ENCODE assay signal across 29 cellular contexts in genomic region chr7:52719677-52720076, GRCh38.
DNase-seq lines count a peak whose midpoint lies in the region; FAIRE-seq and TF ChIP-seq lines count a peak whose summit lies in the region.
"Had no signal": no experiment of that assay in that cellular context is flagged by ENCODE, and none has a peak within 500 bp of the region (broad histone marks: within the 10 kb centered on the region; RNA-seq: fewer than 3 reads in every experiment).

No MANE protein-coding gene starts in this region.

- FAIRE-seq in GM19239 (lab: Jason Lieb, UNC): no peak
- FAIRE-seq in kidney (lab: Jason Lieb, UNC): no peak

- no peaks in the 10 kb centered on the region for H3K9me3 ChIP-seq in kidney (ENCODE audit: control insufficient read depth in 1 of 2, low read length in 2 of 2)
- H3K9me3 ChIP-seq: right atrium auricular region, thoracic aorta, vagina had no signal

- no peak overlapping the region for H3K4me3 ChIP-seq in choroid plexus epithelial cell (ENCODE audit: low read depth, low read length)
- H3K4me3 ChIP-seq in kidney (ENCODE audit: low read length in 2 of 2): no peak overlapping the region
- H3K4me3 ChIP-seq: BLaER1 treated with 17β-estradiol and CSF1 and Interleukin-3, amounts not matched to agents 10 nM and 100 nM; right atrium auricular region; SK-N-MC; thoracic aorta; vagina had no signal

- DNase-seq in DMS153 (lab: John Stamatoyannopoulos, UW): peak; percentile 88
- DNase-seq in NCI-H1048 (lab: John Stamatoyannopoulos, UW): peak; percentile 28
- peak; percentile 94 for DNase-seq in NCI-H510A treated with DMSO at 0.1 percent for 48 hours (lab: John Stamatoyannopoulos, UW)
- peak; percentile 0 for DNase-seq in choroid plexus epithelial cell (ENCODE audit: low read depth)
- no peak for DNase-seq in NCI-H82 treated with DMSO at 0.1 percent for 48 hours (lab: John Stamatoyannopoulos, UW; ENCODE audit: unreplicated experiment)
- DNase-seq in GM19239 (ENCODE audit: insufficient read length, low spot score): no peak
- no peak for DNase-seq in AG08396 (ENCODE audit: low spot score)
- DNase-seq in kidney: no peak
- DNase-seq: ACHN; activated CD4-positive, alpha-beta T cell treated with anti-CD3 and anti-CD28 coated beads, Interleukin-2, amount 10 ng/mL, durations not matched to agents 7 days and 5 days; activated CD8-positive, alpha-beta memory T cell treated with anti-CD3 and anti-CD28 coated beads, Interleukin-2, amount 10 ng/mL, durations not matched to agents 7 days and 5 days; activated naive CD4-positive, alpha-beta T cell treated with Interleukin-2 at 50 U/mL for 16 hours; activated T-cell treated with anti-CD3 and anti-CD28 coated beads, Interleukin-2, amount 50 U/mL, for 72 hours; Calu3; cortex of kidney; GDM1; HFFc6; hypothalamus; left ventricle myocardium superior; natural killer cell; NCI-H1694; NCI-H226; stimulated activated naive CD8-positive, alpha-beta T cell treated with anti-CD3 and anti-CD28 coated beads, Interleukin-15, Interleukin-2, amounts not matched to agents 100 U/mL and 50 U/mL, for 24 hours; T-helper 17 cell had no signal

- intact Hi-C loops in kidney (cut with DNase I): no loop called here

- no peaks in the 10 kb centered on the region for H3K36me3 ChIP-seq in kidney (ENCODE audit: control insufficient read depth in 1 of 2, insufficient read depth in 2 of 2, low read length in 2 of 2)
- H3K36me3 ChIP-seq: BLaER1 treated with 17β-estradiol and CSF1 and Interleukin-3, amounts not matched to agents 10 nM and 100 nM; right atrium auricular region; thoracic aorta; vagina had no signal

- TF ChIP-seq CTCF in choroid plexus epithelial cell (conservative IDR thresholded peaks at IDR 0.05; ENCODE audit: low read depth, low read length) (no peak), kidney (IDR thresholded peaks at IDR 0.05; ENCODE audit: borderline replicate concordance, extremely low read depth, insufficient read depth) (no peak)

- H3K4me1 ChIP-seq in kidney (ENCODE audit: control insufficient read depth in 1 of 2, insufficient read depth in 1 of 2, low read depth in 1 of 2, low read length in 2 of 2): no peaks in the 10 kb centered on the region
- H3K4me1 ChIP-seq: BLaER1 treated with 17β-estradiol and CSF1 and Interleukin-3, amounts not matched to agents 10 nM and 100 nM; right atrium auricular region; vagina had no signal

- H3K9ac ChIP-seq in kidney (ENCODE audit: low read length in 2 of 2): no peak overlapping the region
- H3K9ac ChIP-seq: BLaER1 treated with 17β-estradiol and CSF1 and Interleukin-3, amounts not matched to agents 10 nM and 100 nM had no signal

- H3K27ac ChIP-seq in kidney (ENCODE audit: low read depth in 2 of 2, low read length in 2 of 2): no peak overlapping the region
- H3K27ac ChIP-seq: BLaER1 treated with 17β-estradiol and CSF1 and Interleukin-3, amounts not matched to agents 10 nM and 100 nM; right atrium auricular region; SK-N-MC; thoracic aorta; vagina had no signal

Comparison
In these comparisons a context has a peak if more than half of its experiments do, and no peak if none do; other contexts are left out.
1. DNase-seq: peak in DMS153 (single experiment), NCI-H1048 (single experiment), NCI-H510A treated with DMSO at 0.1 percent for 48 hours (single experiment) and choroid plexus epithelial cell (single experiment); none in NCI-H82 treated with DMSO at 0.1 percent for 48 hours (single experiment), GM19239 (single experiment), AG08396 (single experiment) and kidney (single experiment).